7 cellular contexts compared by ENCODE assay signal in the genomic region with DNA sequence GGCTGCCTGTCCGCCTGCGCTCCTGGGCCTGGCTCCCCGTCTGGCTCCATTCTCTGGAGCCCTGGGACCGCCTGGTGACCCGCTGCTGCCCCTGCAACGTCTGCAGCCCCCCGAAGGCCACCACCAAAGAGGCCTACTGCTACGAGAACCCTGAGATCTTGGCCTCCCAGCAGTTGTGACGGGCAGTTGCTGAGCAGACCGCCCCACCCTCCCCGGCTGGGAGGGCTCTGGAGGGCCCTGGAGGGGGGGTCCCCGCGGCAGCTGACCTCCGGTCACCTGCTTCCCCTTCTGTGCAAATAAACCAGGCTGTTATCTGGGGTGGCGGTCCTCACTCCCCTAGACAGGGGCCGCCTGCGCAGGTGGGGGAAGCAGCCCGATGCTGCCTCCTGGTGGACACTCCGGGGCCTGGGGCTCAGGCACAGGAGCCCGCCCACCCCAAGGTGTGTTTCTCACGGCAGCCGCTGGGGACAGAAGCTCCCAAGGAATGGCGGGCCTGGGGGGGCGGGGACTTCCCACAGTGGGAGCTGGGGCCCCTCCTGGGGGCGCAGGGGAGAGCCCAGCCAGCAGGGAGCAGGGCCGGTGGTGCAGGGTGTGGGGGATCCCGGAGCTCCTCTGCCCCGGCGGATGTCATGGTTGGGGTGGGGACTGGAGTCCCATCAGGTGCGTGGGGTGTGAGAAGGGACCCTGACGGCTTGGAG. TPM values are rescaled to one million over a fixed set of nuclear protein-coding genes. Genes with fewer than 3 reads are reported as not detected.
DNase-seq lines count a peak whose midpoint lies in the region; ATAC-seq and TF ChIP-seq lines count a peak whose summit lies in the region.

No MANE protein-coding gene starts in this region.

- H3K4me3 ChIP-seq in upper lobe of left lung, result peak overlapping the region in 3 of 4 donors; percentile 3 to 29 (median 21)

- ATAC-seq in GM18505 (IDR thresholded peaks at IDR 0.05; ENCODE audit: unreplicated experiment), result no peak
- ATAC-seq in Right ventricle myocardium inferior, result peak; percentile 29
- ATAC-seq in upper lobe of left lung (ENCODE audit: low FRiP score in 2 of 2), result peak; percentile 62 to 81

- H3K9me3 ChIP-seq in upper lobe of left lung, result no peaks in the 10 kb centered on the region

- TF ChIP-seq POLR2A in GM18505 (IDR thresholded peaks at IDR 0.05; ENCODE audit: borderline replicate concordance, extremely low read depth, insufficient read depth, insufficient read length) (peak; percentile 32), upper lobe of left lung (IDR thresholded peaks at IDR 0.05) (no peak)

- peaks cover 0 to 14% (median 3%) of the 10 kb centered on the region in 4 donors for H3K27me3 ChIP-seq in upper lobe of left lung

- H3K4me1 ChIP-seq in upper lobe of left lung, result peaks cover 23 to 52% (median 30%) of the 10 kb centered on the region in 4 donors

- intact Hi-C loops in Right ventricle myocardium inferior (cut with DNase I), result loop anchor here (5.0 kb wide), 1 partner anchor 49 kb away; the partner anchor contains the start of genes ANAPC2 and SSNA1
- intact Hi-C loops in posterior vena cava (cut with DNase I), result no loop called here

- TF ChIP-seq CTCF in upper lobe of left lung (IDR thresholded peaks at IDR 0.05), result peak; percentile 99 to 100 (median 99)

- DNase-seq in NCI-H1092 (lab: John Stamatoyannopoulos, UW) (peak; percentile 82), SKM-1 (lab: John Stamatoyannopoulos, UW; ENCODE audit: unreplicated experiment) (peak; percentile 61), Right ventricle myocardium inferior (ENCODE audit: missing footprints) (peak; percentile 92), posterior vena cava (ENCODE audit: low spot score) (peak; percentile 95), upper lobe of left lung (peak; percentile 94)
- DNase-seq in activated naive CD4-positive, alpha-beta T cell treated with anti-CD3 and anti-CD28 coated beads, Interleukin-2, amount 50 U/mL, for 16 hours, result peak; percentile 94

- H3K27ac ChIP-seq in upper lobe of left lung, result peak overlapping the region in 1 of 4 donors; percentile 64

- WGBS in upper lobe of left lung, 2 donors, result 7 to 20% methylated on average over 1 to 18 of the region's 31 CpGs

- TF ChIP-seq EP300 in upper lobe of left lung (IDR thresholded peaks at IDR 0.05), result no peak

- H3K36me3 ChIP-seq in upper lobe of left lung, result no peaks in the 10 kb centered on the region

RNA-seq across cellular contexts. Expression of gene TUBB4B, which starts 4.7 kb away (rescaled TPM):
- total RNA-seq in Right ventricle myocardium inferior, result 620 TPM
- 100 to 1,000 TPM; 178 to 185 TPM for total RNA-seq in posterior vena cava
- total RNA-seq in upper lobe of left lung, result 100 to 1,000 TPM; 120 to 539 (median 227) TPM

RNA-seq across cellular contexts. Expression of gene SLC34A3, which starts 5.7 kb away (rescaled TPM):
- not detected for total RNA-seq in Right ventricle myocardium inferior
- not detected for total RNA-seq in posterior vena cava
- total RNA-seq in upper lobe of left lung, result under 1 TPM in 2 of 6 donors, not detected in 4; 0.10 to 0.17 TPM

RNA-seq across cellular contexts. Expression of gene RNF224, which starts 9.1 kb away (rescaled TPM):
- total RNA-seq in Right ventricle myocardium inferior (not detected), posterior vena cava (not detected), upper lobe of left lung (under 1 TPM in 3 of 6 donors, not detected in 3; 0.46 to 0.59 (median 0.57) TPM)

RNA-seq across cellular contexts. Expression of gene CYSRT1, which starts 11.4 kb away (rescaled TPM):
- not detected for total RNA-seq in Right ventricle myocardium inferior
- total RNA-seq in posterior vena cava, result under 1 TPM in 1 of 2 donors, not detected in 1; 0.32 TPM
- 1 to 10 TPM in 2 of 6 donors, under 1 TPM in 3, not detected in 1; 0.20 to 2.0 (median 0.97) TPM for total RNA-seq in upper lobe of left lung

RNA-seq across cellular contexts. Expression of gene RNF208, which starts 14.3 kb away (rescaled TPM):
- total RNA-seq in Right ventricle myocardium inferior (26.0 TPM), posterior vena cava (1 to 10 TPM; 2.3 to 2.7 TPM), upper lobe of left lung (10 to 100 TPM in 1 of 6 donors, 1 to 10 TPM in 5; 2.3 to 12.6 (median 4.5) TPM)
